Comparison of ENCODE assay signal across 8 cellular contexts in the genomic region with DNA sequence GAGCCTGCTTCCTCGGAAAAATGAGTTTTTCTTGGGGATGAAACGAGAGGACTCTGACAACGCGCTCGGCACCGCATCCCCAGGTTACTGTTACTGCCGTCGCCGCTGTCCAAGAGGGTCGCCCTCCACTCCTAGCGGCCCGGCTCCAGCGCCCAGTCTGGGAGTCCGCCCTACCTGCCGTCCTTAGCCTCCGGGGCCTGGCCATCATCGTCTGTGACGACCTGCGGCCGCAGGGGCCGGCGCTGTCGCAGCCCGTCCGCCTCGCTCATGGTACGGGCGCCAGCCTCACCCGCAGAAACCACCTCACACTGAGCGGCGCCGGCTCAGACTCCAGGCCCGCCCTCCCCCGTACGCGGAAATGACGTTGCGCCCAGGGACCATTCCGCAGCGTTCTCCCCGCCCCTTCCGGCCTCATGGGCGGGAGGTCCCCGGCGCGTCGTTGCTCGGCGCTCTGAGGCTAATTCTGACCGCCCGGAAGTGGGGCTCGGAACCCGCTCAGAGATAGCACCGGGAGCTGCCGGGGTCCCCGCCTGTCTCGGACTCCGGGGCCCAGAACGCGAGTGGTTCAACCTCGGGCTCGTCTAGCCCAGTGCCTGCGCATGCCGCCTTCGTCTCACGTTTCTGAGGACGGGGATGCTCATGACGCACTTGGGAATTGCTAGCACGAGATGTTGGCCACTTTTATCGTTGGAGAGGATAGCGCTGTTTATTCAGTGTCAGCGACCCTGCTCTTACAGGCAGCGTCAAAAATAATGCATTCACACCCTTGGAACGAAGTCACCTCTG. TPM values are rescaled to one million over a fixed set of nuclear protein-coding genes. Genes with fewer than 3 reads are reported as not detected.
DNase-seq lines count a peak whose midpoint lies in the region; ATAC-seq, FAIRE-seq and TF ChIP-seq lines count a peak whose summit lies in the region.

A gene with protein sequence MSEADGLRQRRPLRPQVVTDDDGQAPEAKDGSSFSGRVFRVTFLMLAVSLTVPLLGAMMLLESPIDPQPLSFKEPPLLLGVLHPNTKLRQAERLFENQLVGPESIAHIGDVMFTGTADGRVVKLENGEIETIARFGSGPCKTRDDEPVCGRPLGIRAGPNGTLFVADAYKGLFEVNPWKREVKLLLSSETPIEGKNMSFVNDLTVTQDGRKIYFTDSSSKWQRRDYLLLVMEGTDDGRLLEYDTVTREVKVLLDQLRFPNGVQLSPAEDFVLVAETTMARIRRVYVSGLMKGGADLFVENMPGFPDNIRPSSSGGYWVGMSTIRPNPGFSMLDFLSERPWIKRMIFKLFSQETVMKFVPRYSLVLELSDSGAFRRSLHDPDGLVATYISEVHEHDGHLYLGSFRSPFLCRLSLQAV (minus strand): TSS at position 332 of the 786 bp plus-strand sequence. CDS start 63 bp downstream, at position 269.

- H3K4me1 ChIP-seq in HUES6 (ENCODE audit: control insufficient read depth, insufficient read depth, low read length) (peaks cover 10% of the 10 kb centered on the region; the same call in 1 of the 2 replicates), OCI-LY1 (ENCODE audit: insufficient read depth, low read length, severe bottlenecking) (peaks cover 39% of the 10 kb centered on the region), endothelial cell of umbilical vein (ENCODE audit: control insufficient read depth, extremely low read depth, insufficient read depth, low read length) (peaks cover 19% of the 10 kb centered on the region)

- BruUV-seq in endothelial cell of umbilical vein (replicated peaks; lab: Mats Ljungman, UMichigan): TSS peak; percentile 99

- peak; percentile 80 for FAIRE-seq in endothelial cell of umbilical vein (lab: Jason Lieb, UNC)

- dilution Hi-C loops in endothelial cell of umbilical vein (cut with MboI; ENCODE audit: extremely low pct_ligation_motif_present, low sequenced_read_pairs): no loop called here

- POLR2A ChIA-PET in endothelial cell of umbilical vein (lab: Charles Lee): no interaction called here

- H3K9me3 ChIP-seq in HUES6 (ENCODE audit: control insufficient read depth, insufficient read depth, low read depth, low read length): no peaks in the 10 kb centered on the region
- H3K9me3 ChIP-seq in OCI-LY1 (ENCODE audit: low read length): no peaks in the 10 kb centered on the region
- H3K9me3 ChIP-seq in endothelial cell of umbilical vein (replicated peaks; ENCODE audit: control insufficient read depth, insufficient read depth, low read length): no peaks in the 10 kb centered on the region

- TF ChIP-seq CTCF in OCI-LY1 (IDR thresholded peaks at IDR 0.05; ENCODE audit: low read length): no peak
- TF ChIP-seq CTCF in endothelial cell of umbilical vein (IDR thresholded peaks at IDR 0.05; ENCODE audit: extremely low read depth in 1 of 2, insufficient read depth in 1 of 2, low read depth in 1 of 2, low read length in 2 of 2): no peak

- H3K9me2 ChIP-seq in OCI-LY1 (ENCODE audit: low read depth, low read length): no peaks in the 10 kb centered on the region

- peak within 1 kb of the TSS; percentile 60 for H3K27ac ChIP-seq in HUES6 (ENCODE audit: low read depth, low read length)
- H3K27ac ChIP-seq in OCI-LY1 (ENCODE audit: low read depth, low read length, poor library complexity, severe bottlenecking): peak within 1 kb of the TSS; percentile 63
- peak within 1 kb of the TSS; percentile 73 for H3K27ac ChIP-seq in endothelial cell of umbilical vein (ENCODE audit: insufficient read depth, low read depth, low read length)

- H3K4me3 ChIP-seq in HUES6 (ENCODE audit: low read depth, low read length) (peak within 1 kb of the TSS; percentile 99), OCI-LY1 (ENCODE audit: low read depth, low read length, poor library complexity, severe bottlenecking) (peak within 1 kb of the TSS; percentile 82), endothelial cell of umbilical vein (replicated peaks in 1 of 3; ENCODE audit: insufficient read depth in 1 of 3, low read depth in 1 of 3, low read length in 3 of 3) (peak within 1 kb of the TSS; percentile 33 to 66 (median 58))

- CTCF ChIA-PET in endothelial cell of umbilical vein (lab: Charles Lee): interaction anchor here (1.9 to 4.7 kb wide), 2 partner anchors 71 to 1055 kb away, joined by 6 to 96 read pairs; no protein-coding TSS in a partner anchor

- peak; percentile 97 for DNase-seq in DMS 273 (lab: John Stamatoyannopoulos, UW; ENCODE audit: unreplicated experiment)
- peak; percentile 95 for DNase-seq in activated T-cell treated with anti-CD3 and anti-CD28 coated beads for 1 hour (ENCODE audit: low read depth)
- peak; percentile 90 for DNase-seq in endothelial cell of umbilical vein (ENCODE audit: low read depth, low spot score)
- peak; percentile 93 for DNase-seq in middle frontal gyrus (ENCODE audit: extremely low spot score, low spot score)
- DNase-seq in stimulated activated CD8-positive, alpha-beta memory T cell treated with anti-CD3 and anti-CD28 coated beads, Interleukin-2, amount 100 ng/mL, for 48 hours (ENCODE audit: low read depth in 2 of 2): peak; percentile 95 to 96

- H3K36me3 ChIP-seq in HUES6 (ENCODE audit: control insufficient read depth, insufficient read depth, low read length) (no peaks in the 10 kb centered on the region; the same call in 1 of the 2 replicates), OCI-LY1 (ENCODE audit: insufficient read depth, low read length) (no peaks in the 10 kb centered on the region), endothelial cell of umbilical vein (ENCODE audit: control insufficient read depth in 2 of 2, extremely low read depth in 1 of 2, insufficient read depth in 2 of 2, low read length in 2 of 2) (no peaks in the 10 kb centered on the region)

- peak; percentile 96 for TF ChIP-seq POLR2A in endothelial cell of umbilical vein (IDR thresholded peaks at IDR 0.05; ENCODE audit: low read depth, low read length)

- H3F3A ChIP-seq in OCI-LY1 (ENCODE audit: insufficient read depth, low read length): no peaks in the 10 kb centered on the region

- peak; percentile 95 for ATAC-seq in GM21447 (IDR thresholded peaks at IDR 0.05; ENCODE audit: unreplicated experiment)

- intact Hi-C loops in endothelial cell of umbilical vein (cut with micrococcal nuclease): loop anchor here (1.0 to 2.0 kb wide), 3 partner anchors 203 to 704 kb away; a partner anchor contains a TSS

- H3K27me3 ChIP-seq in HUES6 (ENCODE audit: control insufficient read depth, insufficient read depth, low read length): peaks cover 5% of the 10 kb centered on the region
- no peaks in the 10 kb centered on the region for H3K27me3 ChIP-seq in OCI-LY1 (ENCODE audit: insufficient read depth, low read length)
- peaks cover 0 to 2% of the 10 kb centered on the region in 2 experiments for H3K27me3 ChIP-seq in endothelial cell of umbilical vein (ENCODE audit: control insufficient read depth in 2 of 2, insufficient read depth in 2 of 2, low read length in 2 of 2)

- H3K9ac ChIP-seq in HUES6 (ENCODE audit: low read length): peak within 1 kb of the TSS; percentile 91
- H3K9ac ChIP-seq in OCI-LY1 (ENCODE audit: low read length): peak within 1 kb of the TSS; percentile 82
- peak within 1 kb of the TSS; percentile 74 for H3K9ac ChIP-seq in endothelial cell of umbilical vein (replicated peaks; ENCODE audit: extremely low read depth, insufficient read depth, low read length)

- H2AFZ ChIP-seq in OCI-LY1 (ENCODE audit: low read length) (peak within 1 kb of the TSS; percentile 68; the same call in 1 of the 2 replicates), endothelial cell of umbilical vein (ENCODE audit: low read depth, low read length) (peak within 1 kb of the TSS; percentile 83)

- no peaks in the 10 kb centered on the region for H3K79me2 ChIP-seq in OCI-LY1 (ENCODE audit: insufficient read depth, low read length)
- peaks cover 26% of the 10 kb centered on the region for H3K79me2 ChIP-seq in endothelial cell of umbilical vein (ENCODE audit: control insufficient read depth, insufficient read depth, low read length)

- no peaks in the 10 kb centered on the region for H3K9me1 ChIP-seq in endothelial cell of umbilical vein (replicated peaks; ENCODE audit: control insufficient read depth, extremely low read depth, insufficient read depth, low read length)

- H4K20me1 ChIP-seq in OCI-LY1 (ENCODE audit: insufficient read depth, low read length) (no peaks in the 10 kb centered on the region), endothelial cell of umbilical vein (replicated peaks; ENCODE audit: control insufficient read depth, extremely low read depth, insufficient read depth, low read length) (no peaks in the 10 kb centered on the region)

- H3K4me2 ChIP-seq in OCI-LY1 (ENCODE audit: low read length): peak within 1 kb of the TSS; percentile 98
- H3K4me2 ChIP-seq in endothelial cell of umbilical vein (ENCODE audit: insufficient read depth, low read length): peak within 1 kb of the TSS; percentile 76

TF ChIP-seq in endothelial cell of umbilical vein, 7 proteins besides CTCF, POLR2A, EP300 and RAD21:
- TF ChIP-seq, protein P1, sequence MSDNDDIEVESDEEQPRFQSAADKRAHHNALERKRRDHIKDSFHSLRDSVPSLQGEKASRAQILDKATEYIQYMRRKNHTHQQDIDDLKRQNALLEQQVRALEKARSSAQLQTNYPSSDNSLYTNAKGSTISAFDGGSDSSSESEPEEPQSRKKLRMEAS (IDR thresholded peaks at IDR 0.05; ENCODE audit: insufficient read depth, insufficient read length): peak; percentile 57
- peak; percentile 7 for TF ChIP-seq FOS (IDR thresholded peaks at IDR 0.05; ENCODE audit: borderline replicate concordance, insufficient read depth, low read length)
- no peak for TF ChIP-seq EZH2 (IDR thresholded peaks at IDR 0.05; ENCODE audit: borderline replicate concordance, low read depth, low read length, severe bottlenecking)
- TF ChIP-seq MYC (IDR thresholded peaks at IDR 0.05; ENCODE audit: low read depth, low read length): no peak
- TF ChIP-seq POLR2AphosphoS5 (IDR thresholded peaks at IDR 0.05; ENCODE audit: insufficient read depth, low read depth, low read length): peak; percentile 93

RNA-seq across cellular contexts. Expression of the gene that starts here (rescaled TPM):
- 105 and 110 TPM in 2 replicates for total RNA-seq in endothelial cell of umbilical vein
- polyA plus RNA-seq in endothelial cell of umbilical vein: 58.3 and 80.7 TPM in 2 replicates
- polyA plus RNA-seq in endothelial cell of umbilical vein (2011; cell fraction: cytosol; rRNA removed): 74.1 and 81.8 TPM in 2 replicates
- 43.5 and 53.7 TPM in 2 replicates for polyA plus RNA-seq in endothelial cell of umbilical vein (2011; cell fraction: nucleus; rRNA removed)
- polyA plus RNA-seq in endothelial cell of umbilical vein (2012): 159 and 177 TPM in 2 replicates
- 61.5 and 64.5 TPM in 2 replicates for polyA minus RNA-seq in endothelial cell of umbilical vein
- 9.1 TPM for polyA minus RNA-seq in endothelial cell of umbilical vein (2011; cell fraction: cytosol; rRNA and poly(A)+ RNA removed)
- 13.5 and 13.8 TPM in 2 replicates for polyA minus RNA-seq in endothelial cell of umbilical vein (2011; cell fraction: nucleus; rRNA and poly(A)+ RNA removed)

Comparison
In these comparisons a context has a peak if more than half of its experiments do, and no peak if none do; other contexts are left out.
1. Peak in every context shown above with its lines: DNase-seq, ATAC-seq, H3K4me3 ChIP-seq and H3K27ac ChIP-seq.